In genomic region chr1:180939706-180940094, GRCh38 we compare ENCODE assay signal across 1 cellular context.
TF ChIP-seq lines count a peak whose summit lies in the region.

No MANE protein-coding gene starts in this region.

TF ChIP-seq in K562, 482 proteins besides CTCF, POLR2A, EP300 and RAD21 (continued from another document):
- TF ChIP-seq PRDM10 (IDR thresholded peaks at IDR 0.05; ENCODE audit: partially characterized antibody): peak; percentile 29
TF ChIP-seq in K562: peak in this region for 1.
